Comparison of ENCODE assay signal across 18 cellular contexts in genomic region chr2:240443891-240444301, GRCh38.
"Had no signal": no experiment of that assay in that cellular context is flagged by ENCODE, and none has a peak within 500 bp of the region (broad histone marks: within the 10 kb centered on the region; RNA-seq: fewer than 3 reads in every experiment).

No MANE protein-coding gene starts in this region.

- H3K36me3 ChIP-seq: neutrophil, WERI-Rb-1 had no signal

- H3K27me3 ChIP-seq: gastroesophageal sphincter had no signal

- H3K9me3 ChIP-seq: gastroesophageal sphincter, neutrophil had no signal

- H3K4me3 ChIP-seq: gastroesophageal sphincter had no signal

- H3K27ac ChIP-seq: gastroesophageal sphincter, neutrophil, WERI-Rb-1 had no signal

- DNase-seq: activated CD4-positive, alpha-beta memory T cell treated with anti-CD3 and anti-CD28 coated beads for 36 hours; activated CD4-positive, alpha-beta T cell treated with anti-CD3 and anti-CD28 coated beads for 36 hours; activated effector memory CD4-positive, alpha-beta T cell treated with anti-CD3 and anti-CD28 coated beads, Interleukin-2, amount 50 U/mL, for 16 hours; activated T-cell treated with anti-CD3 and anti-CD28 coated beads, Interleukin-2, amount 50 U/mL, for 4 hours; amygdala; cerebellar nuclear complex; effector memory CD4-positive, alpha-beta T cell; islet precursor cell; mammary epithelial cell; naive thymus-derived CD8-positive, alpha-beta T cell; retina; stimulated activated naive CD8-positive, alpha-beta T cell treated with anti-CD3 and anti-CD28 coated beads, Interleukin-15, Interleukin-2, amounts not matched to agents 100 U/mL and 50 U/mL, for 24 hours; T-helper 17 cell; trophoblast cell; WERI-Rb-1 had no signal

- ATAC-seq: activated CD4-positive, alpha-beta T cell treated with anti-CD3 and anti-CD28 coated beads for 36 hours; activated naive CD4-positive, alpha-beta T cell treated with anti-CD3 and anti-CD28 coated beads, Interleukin-2, amount 50 U/mL, for 72 hours; activated T-cell treated with anti-CD3 and anti-CD28 coated beads, Interleukin-2, amount 50 U/mL, for 4 hours; gastroesophageal sphincter; naive thymus-derived CD8-positive, alpha-beta T cell; stimulated activated naive CD8-positive, alpha-beta T cell treated with anti-CD3 and anti-CD28 coated beads, Interleukin-15, Interleukin-2, amounts not matched to agents 100 U/mL and 50 U/mL, for 24 hours; T-helper 17 cell had no signal
